In the genomic region with DNA sequence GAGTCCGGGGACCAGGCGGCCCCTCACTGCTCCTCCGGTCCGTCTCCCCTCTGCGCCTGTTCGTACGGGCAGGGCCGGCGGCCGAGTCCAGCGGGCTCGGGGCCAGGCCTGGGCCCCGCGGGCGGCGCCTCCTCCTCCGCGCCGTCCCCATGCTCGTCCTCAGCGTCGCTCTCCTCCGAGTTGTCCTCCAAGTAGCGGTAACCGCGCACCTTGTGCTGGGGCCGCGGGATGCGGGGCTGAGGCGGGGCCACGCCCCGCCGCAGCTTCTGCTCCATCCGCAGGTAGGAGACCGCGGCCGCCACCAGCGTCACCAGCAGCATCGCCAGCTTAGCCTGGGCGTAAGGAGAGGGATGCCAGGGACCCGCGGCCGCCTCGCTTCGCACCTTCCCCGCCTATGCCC, we compare ENCODE assay signal across 12 cellular contexts. TPM values are rescaled to one million over a fixed set of nuclear protein-coding genes. Genes with fewer than 3 reads are reported as not detected.
"Had no signal": no experiment of that assay in that cellular context is flagged by ENCODE, and none has a peak within 500 bp of the region (broad histone marks: within the 10 kb centered on the region; RNA-seq: fewer than 3 reads in every experiment).

No MANE protein-coding gene starts in this region.

RNA-seq across cellular contexts. Expression of a gene that starts 37.3 kb away (rescaled TPM):
- total RNA-seq: cardiac septum; fibroblast of villous mesenchyme; gastrocnemius medialis; heart right ventricle; mononuclear cell; naive thymus-derived CD4-positive, alpha-beta T cell; posterior vena cava; right atrium auricular region; sigmoid colon had no signal
- polyA plus RNA-seq: immature natural killer cell; naive thymus-derived CD4-positive, alpha-beta T cell; neural cell; ovary had no signal
